In genomic region chr7:95201718-95202117, GRCh38 we compare ENCODE assay signal across 22 cellular contexts.
DNase-seq lines count a peak whose midpoint lies in the region; ATAC-seq, FAIRE-seq and TF ChIP-seq lines count a peak whose summit lies in the region.
"Had no signal": no experiment of that assay in that cellular context is flagged by ENCODE, and none has a peak within 500 bp of the region (broad histone marks: within the 10 kb centered on the region; RNA-seq: fewer than 3 reads in every experiment).

No MANE protein-coding gene starts in this region.

- POLR2A ChIA-PET in HepG2 (lab: Yijun Ruan, JAX) = no interaction called here

- no peak overlapping the region for H3K27ac ChIP-seq in HepG2 (ENCODE audit: extremely low read length, insufficient read depth, low read length)
- H3K27ac ChIP-seq in right lobe of liver = no peak overlapping the region
- H3K27ac ChIP-seq in astrocyte (ENCODE audit: low read depth, low read length) = no peak overlapping the region

- FAIRE-seq in HepG2 (lab: Jason Lieb, UNC) (no peak), astrocyte (lab: Jason Lieb, UNC) (peak; percentile 17)
- FAIRE-seq: GM12891, GM18507, H54 had no signal

- H3K4me2 ChIP-seq in HepG2 (ENCODE audit: low read depth, low read length) (no peak overlapping the region), astrocyte (ENCODE audit: low read length) (no peak overlapping the region)

- no peaks in the 10 kb centered on the region for H3K79me2 ChIP-seq in HepG2 (ENCODE audit: insufficient read depth, low read length)
- no peaks in the 10 kb centered on the region for H3K79me2 ChIP-seq in astrocyte (ENCODE audit: insufficient read depth, low read length)

- no peak for ATAC-seq in HepG2
- ATAC-seq in right lobe of liver = no peak
- no peak for ATAC-seq in HG02938 (IDR thresholded peaks at IDR 0.05; ENCODE audit: unreplicated experiment)

- H4K20me1 ChIP-seq in HepG2 (ENCODE audit: insufficient read depth, low read length) = no peaks in the 10 kb centered on the region
- H4K20me1 ChIP-seq in astrocyte (ENCODE audit: insufficient read depth, low read length) = no peaks in the 10 kb centered on the region

- in situ Hi-C loops in HepG2 (cut with HindIII; ENCODE audit: extremely low pct_ligation_motif_present, low pct_unique_long_range_greater_than_20kb) = no loop called here

- H3K9me3 Mint-ChIP-seq in astrocyte (ENCODE audit: unreplicated experiment) = no peaks in the 10 kb centered on the region
- H3K9me3 Mint-ChIP-seq: HFFc6 had no signal

- H3K9me3 ChIP-seq in HepG2 (ENCODE audit: low read length) (no peaks in the 10 kb centered on the region), right lobe of liver (no peaks in the 10 kb centered on the region), astrocyte (ENCODE audit: insufficient read depth, low read depth, low read length) (no peaks in the 10 kb centered on the region)
- H3K9me3 ChIP-seq: HAP-1 had no signal

- no TSS peak for BruUV-seq in HepG2 (replicated peaks; lab: Mats Ljungman, UMichigan)

- H3K4me3 ChIP-seq in HepG2 (replicated peaks in 1 of 3; ENCODE audit: insufficient read depth in 1 of 3, low read depth in 2 of 3, low read length in 3 of 3) (no peak overlapping the region), right lobe of liver (no peak overlapping the region), astrocyte (ENCODE audit: insufficient read depth, low read depth, low read length) (no peak overlapping the region)
- H3K4me3 ChIP-seq: HAP-1 had no signal

- H3K9ac ChIP-seq in HepG2 (ENCODE audit: insufficient read depth, low read depth, low read length) (no peak overlapping the region), astrocyte (ENCODE audit: low read length) (no peak overlapping the region)

- no peak for DNase-seq in HepG2 (ENCODE audit: low spot score)
- DNase-seq in right lobe of liver = no peak
- no peak for DNase-seq in astrocyte (ENCODE audit: low read depth)
- peak; percentile 7 for DNase-seq in inferior parietal cortex (ENCODE audit: extremely low spot score)
- DNase-seq in superior temporal gyrus (ENCODE audit: extremely low spot score) = peak; percentile 46
- no peak for DNase-seq in activated CD4-positive, alpha-beta T cell treated with anti-CD3 and anti-CD28 coated beads for 4 hours
- no peak for DNase-seq in kidney tubule cell (ENCODE audit: low spot score)
- DNase-seq: 8988T; C1 segment of cervical spinal cord; Calu3; CD4-positive, alpha-beta memory T cell; COR-L47; DMS53; DMS79 treated with DMSO at 0.1 percent for 48 hours; GF-D8; GOT3; HFFc6 had no signal

- H3K4me1 ChIP-seq in HepG2 (ENCODE audit: insufficient read depth, low read length) = no peaks in the 10 kb centered on the region
- no peaks in the 10 kb centered on the region for H3K4me1 ChIP-seq in right lobe of liver
- H3K4me1 ChIP-seq in astrocyte (ENCODE audit: insufficient read depth, low read length) = peaks cover 8% of the 10 kb centered on the region

- H3K27me3 Mint-ChIP-seq in astrocyte (ENCODE audit: low read depth, unreplicated experiment) = no peaks in the 10 kb centered on the region

- H3K36me3 ChIP-seq in HepG2 (replicated peaks in 1 of 2; ENCODE audit: control insufficient read depth in 1 of 2, insufficient read depth in 2 of 2, low read length in 2 of 2) = peaks cover 0 to 2% of the 10 kb centered on the region in 2 experiments; a peak in 4 of 5 replicates
- H3K36me3 ChIP-seq in right lobe of liver = no peaks in the 10 kb centered on the region
- no peaks in the 10 kb centered on the region for H3K36me3 ChIP-seq in astrocyte (ENCODE audit: insufficient read depth, low read length)
- H3K36me3 ChIP-seq: HAP-1 had no signal

- H3K4me1 Mint-ChIP-seq in astrocyte (ENCODE audit: low read depth, unreplicated experiment) = peaks cover 18% of the 10 kb centered on the region
- H3K4me1 Mint-ChIP-seq: CD4-positive, alpha-beta memory T cell had no signal

- H3K27me3 ChIP-seq in HepG2 (ENCODE audit: control insufficient read depth in 1 of 2, insufficient read depth in 2 of 2, low read length in 2 of 2) (no peaks in the 10 kb centered on the region), right lobe of liver (no peaks in the 10 kb centered on the region), astrocyte (ENCODE audit: insufficient read depth, low read length) (no peaks in the 10 kb centered on the region)

- TF ChIP-seq CTCF in HepG2 (CRISPR knock-in tag; IDR thresholded peaks at IDR 0.05) (no peak), right lobe of liver (IDR thresholded peaks at IDR 0.05) (no peak), astrocyte (IDR thresholded peaks at IDR 0.05; ENCODE audit: insufficient read depth, low read depth, low read length) (no peak)

- TF ChIP-seq POLR2A in HepG2 (IDR thresholded peaks at IDR 0.05; ENCODE audit: insufficient read depth in 1 of 2, low read depth in 2 of 2, low read length in 2 of 2) (no peak), right lobe of liver (IDR thresholded peaks at IDR 0.05) (no peak)

- H2AFZ ChIP-seq in HepG2 (ENCODE audit: low read length) = no peak overlapping the region
- H2AFZ ChIP-seq in astrocyte (ENCODE audit: low read depth, low read length) = no peak overlapping the region

- no peaks in the 10 kb centered on the region for H3K36me3 Mint-ChIP-seq in astrocyte (ENCODE audit: low read depth, unreplicated experiment)
- H3K36me3 Mint-ChIP-seq: CD4-positive, alpha-beta memory T cell had no signal

- TF ChIP-seq RAD21 in HepG2 (CRISPR knock-in tag; IDR thresholded peaks at IDR 0.05) = no peak

- TF ChIP-seq EP300 in HepG2 (IDR thresholded peaks at IDR 0.05; ENCODE audit: low read depth in 2 of 2, low read length in 2 of 2) (no peak), HepG2 (CRISPR knock-in tag; IDR thresholded peaks at IDR 0.05; ENCODE audit: borderline replicate concordance) (no peak)

- no peak overlapping the region for H3K27ac Mint-ChIP-seq in astrocyte (ENCODE audit: unreplicated experiment)
- H3K27ac Mint-ChIP-seq: CD4-positive, alpha-beta memory T cell; HFFc6 had no signal

- CTCF ChIA-PET in HepG2 (lab: Yijun Ruan, JAX; ENCODE audit: low intra/inter-chr PET ratio, low total read pairs) = no interaction called here

- no peak overlapping the region for H3K4me3 Mint-ChIP-seq in astrocyte (ENCODE audit: unreplicated experiment)
- H3K4me3 Mint-ChIP-seq: CD4-positive, alpha-beta memory T cell; HFFc6 had no signal

- intact Hi-C loops in HepG2 (cut with micrococcal nuclease; ENCODE audit: unreplicated experiment) (loop anchor here (5.0 to 10.0 kb wide), 2 partner anchors 544 to 757 kb away; partner anchors contain the start of gene SGCE), right lobe of liver (cut with DNase I) (no loop called here)

TF ChIP-seq in HepG2, 621 proteins besides CTCF, POLR2A, EP300 and RAD21:
- no peak for TF ChIP-seq ZFP36L1 (CRISPR knock-in tag; IDR thresholded peaks at IDR 0.05)
- TF ChIP-seq MAFF (IDR thresholded peaks at IDR 0.05; ENCODE audit: low read depth, low read length) = peak; percentile 51; the same call in 1 of the 2 replicates
- no peak for TF ChIP-seq SIX4 (CRISPR knock-in tag; IDR thresholded peaks at IDR 0.05)
- TF ChIP-seq, protein P1, sequence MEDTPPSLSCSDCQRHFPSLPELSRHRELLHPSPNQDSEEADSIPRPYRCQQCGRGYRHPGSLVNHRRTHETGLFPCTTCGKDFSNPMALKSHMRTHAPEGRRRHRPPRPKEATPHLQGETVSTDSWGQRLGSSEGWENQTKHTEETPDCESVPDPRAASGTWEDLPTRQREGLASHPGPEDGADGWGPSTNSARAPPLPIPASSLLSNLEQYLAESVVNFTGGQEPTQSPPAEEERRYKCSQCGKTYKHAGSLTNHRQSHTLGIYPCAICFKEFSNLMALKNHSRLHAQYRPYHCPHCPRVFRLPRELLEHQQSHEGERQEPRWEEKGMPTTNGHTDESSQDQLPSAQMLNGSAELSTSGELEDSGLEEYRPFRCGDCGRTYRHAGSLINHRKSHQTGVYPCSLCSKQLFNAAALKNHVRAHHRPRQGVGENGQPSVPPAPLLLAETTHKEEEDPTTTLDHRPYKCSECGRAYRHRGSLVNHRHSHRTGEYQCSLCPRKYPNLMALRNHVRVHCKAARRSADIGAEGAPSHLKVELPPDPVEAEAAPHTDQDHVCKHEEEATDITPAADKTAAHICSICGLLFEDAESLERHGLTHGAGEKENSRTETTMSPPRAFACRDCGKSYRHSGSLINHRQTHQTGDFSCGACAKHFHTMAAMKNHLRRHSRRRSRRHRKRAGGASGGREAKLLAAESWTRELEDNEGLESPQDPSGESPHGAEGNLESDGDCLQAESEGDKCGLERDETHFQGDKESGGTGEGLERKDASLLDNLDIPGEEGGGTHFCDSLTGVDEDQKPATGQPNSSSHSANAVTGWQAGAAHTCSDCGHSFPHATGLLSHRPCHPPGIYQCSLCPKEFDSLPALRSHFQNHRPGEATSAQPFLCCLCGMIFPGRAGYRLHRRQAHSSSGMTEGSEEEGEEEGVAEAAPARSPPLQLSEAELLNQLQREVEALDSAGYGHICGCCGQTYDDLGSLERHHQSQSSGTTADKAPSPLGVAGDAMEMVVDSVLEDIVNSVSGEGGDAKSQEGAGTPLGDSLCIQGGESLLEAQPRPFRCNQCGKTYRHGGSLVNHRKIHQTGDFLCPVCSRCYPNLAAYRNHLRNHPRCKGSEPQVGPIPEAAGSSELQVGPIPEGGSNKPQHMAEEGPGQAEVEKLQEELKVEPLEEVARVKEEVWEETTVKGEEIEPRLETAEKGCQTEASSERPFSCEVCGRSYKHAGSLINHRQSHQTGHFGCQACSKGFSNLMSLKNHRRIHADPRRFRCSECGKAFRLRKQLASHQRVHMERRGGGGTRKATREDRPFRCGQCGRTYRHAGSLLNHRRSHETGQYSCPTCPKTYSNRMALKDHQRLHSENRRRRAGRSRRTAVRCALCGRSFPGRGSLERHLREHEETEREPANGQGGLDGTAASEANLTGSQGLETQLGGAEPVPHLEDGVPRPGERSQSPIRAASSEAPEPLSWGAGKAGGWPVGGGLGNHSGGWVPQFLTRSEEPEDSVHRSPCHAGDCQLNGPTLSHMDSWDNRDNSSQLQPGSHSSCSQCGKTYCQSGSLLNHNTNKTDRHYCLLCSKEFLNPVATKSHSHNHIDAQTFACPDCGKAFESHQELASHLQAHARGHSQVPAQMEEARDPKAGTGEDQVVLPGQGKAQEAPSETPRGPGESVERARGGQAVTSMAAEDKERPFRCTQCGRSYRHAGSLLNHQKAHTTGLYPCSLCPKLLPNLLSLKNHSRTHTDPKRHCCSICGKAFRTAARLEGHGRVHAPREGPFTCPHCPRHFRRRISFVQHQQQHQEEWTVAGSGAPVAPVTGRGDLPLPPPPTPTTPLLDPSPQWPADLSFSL (CRISPR knock-in tag; IDR thresholded peaks at IDR 0.05) = no peak
- TF ChIP-seq MAFK (conservative IDR thresholded peaks at IDR 0.05 in 1 of 2, IDR thresholded peaks at IDR 0.05 in 1 of 2; ENCODE audit: low read length in 2 of 2) = peak; percentile 55 to 64; a peak in 3 of 4 replicates
TF ChIP-seq in HepG2: peak in this region for 2.

Comparison
In these comparisons a context has a peak if more than half of its experiments do, and no peak if none do; other contexts are left out.
1. DNase-seq: peak in inferior parietal cortex (single experiment) and superior temporal gyrus (single experiment); none in HepG2 (single experiment), right lobe of liver (0 of 3), astrocyte (single experiment), activated CD4-positive, alpha-beta T cell treated with anti-CD3 and anti-CD28 coated beads for 4 hours (0 of 2) and kidney tubule cell (single experiment).